Comparison of ENCODE assay signal across 9 cellular contexts in genomic region chr15:30985081-30985531, GRCh38. TPM values are rescaled to one million over a fixed set of nuclear protein-coding genes. Genes with fewer than 3 reads are reported as not detected.
A peak's percentile ranks its signal among the peaks of the same experiment; 100 is the strongest.
DNase-seq lines count a peak whose midpoint lies in the region; ATAC-seq and TF ChIP-seq lines count a peak whose summit lies in the region.
"Had no signal": no experiment of that assay in that cellular context is flagged by ENCODE, and none has a peak within 500 bp of the region (broad histone marks: within the 10 kb centered on the region; RNA-seq: fewer than 3 reads in every experiment).

No MANE protein-coding gene starts in this region.

- TF ChIP-seq CTCF in HFFc6 (IDR thresholded peaks at IDR 0.05) (no peak), BE2C (IDR thresholded peaks at IDR 0.05; ENCODE audit: low read depth, low read length) (no peak)

- no peaks in the 10 kb centered on the region for H3K9me3 ChIP-seq in BE2C
- H3K9me3 ChIP-seq: SJSA1 had no signal

- peak overlapping the region; percentile 52 for H3K4me3 Mint-ChIP-seq in HFFc6
- H3K4me3 Mint-ChIP-seq in dendritic cell treated with granulocyte-macrophage colony-stimulating factor and Interleukin-4, amounts not matched to agents 40 ng/mL and 50 ng/mL, for 4 days, result peak overlapping the region; percentile 61

- intact Hi-C loops in dendritic cell treated with granulocyte-macrophage colony-stimulating factor and Interleukin-4, amounts not matched to agents 40 ng/mL and 50 ng/mL, for 4 days (cut with micrococcal nuclease), result no loop called here

- H3K4me3 ChIP-seq in BE2C (ENCODE audit: low read depth, low read length), result no peak overlapping the region
- H3K4me3 ChIP-seq: SJSA1 had no signal

- H3K4me1 Mint-ChIP-seq in HFFc6 (ENCODE audit: low read depth), result peaks cover 57% of the 10 kb centered on the region
- H3K4me1 Mint-ChIP-seq in dendritic cell treated with granulocyte-macrophage colony-stimulating factor and Interleukin-4, amounts not matched to agents 40 ng/mL and 50 ng/mL, for 4 days (ENCODE audit: low read depth), result peaks cover 73% of the 10 kb centered on the region

- in situ Hi-C loops in ACHN (cut with HindIII; ENCODE audit: low pct_ligation_motif_present, low pct_unique_long_range_greater_than_20kb, low sequenced_read_pairs), result no loop called here

- no peaks in the 10 kb centered on the region for H3K27me3 Mint-ChIP-seq in HFFc6 (ENCODE audit: insufficient read depth)
- no peaks in the 10 kb centered on the region for H3K27me3 Mint-ChIP-seq in dendritic cell treated with granulocyte-macrophage colony-stimulating factor and Interleukin-4, amounts not matched to agents 40 ng/mL and 50 ng/mL, for 4 days

- H3K9me3 Mint-ChIP-seq in HFFc6, result no peaks in the 10 kb centered on the region
- no peaks in the 10 kb centered on the region for H3K9me3 Mint-ChIP-seq in dendritic cell treated with granulocyte-macrophage colony-stimulating factor and Interleukin-4, amounts not matched to agents 40 ng/mL and 50 ng/mL, for 4 days

- no peaks in the 10 kb centered on the region; the same call in 1 of the 2 replicates for H3K36me3 ChIP-seq in BE2C

- H3K27ac Mint-ChIP-seq in HFFc6, result peak overlapping the region; percentile 72
- H3K27ac Mint-ChIP-seq in dendritic cell treated with granulocyte-macrophage colony-stimulating factor and Interleukin-4, amounts not matched to agents 40 ng/mL and 50 ng/mL, for 4 days, result peak overlapping the region; percentile 83

- H3K4me1 ChIP-seq in BE2C, result peaks cover 8% of the 10 kb centered on the region

- no peaks in the 10 kb centered on the region for H3K27me3 ChIP-seq in BE2C
- H3K27me3 ChIP-seq: SJSA1 had no signal

- DNase-seq in ACHN (peak; percentile 32), HFFc6 (no peak), myocyte (ENCODE audit: low read depth) (peak; percentile 7), NCI-H446 (lab: John Stamatoyannopoulos, UW) (no peak), BE2C (no peak)
- DNase-seq in activated CD4-positive, alpha-beta T cell treated with anti-CD3 and anti-CD28 coated beads, Interleukin-2, amount 50 U/mL, for 4 hours, result no peak

- ATAC-seq in HG03460 (IDR thresholded peaks at IDR 0.05; ENCODE audit: unreplicated experiment), result no peak

- peaks cover 48% of the 10 kb centered on the region for H3K36me3 Mint-ChIP-seq in HFFc6 (ENCODE audit: low read depth)
- H3K36me3 Mint-ChIP-seq in dendritic cell treated with granulocyte-macrophage colony-stimulating factor and Interleukin-4, amounts not matched to agents 40 ng/mL and 50 ng/mL, for 4 days (ENCODE audit: low read depth), result peaks cover 96% of the 10 kb centered on the region

RNA-seq across cellular contexts. Expression of gene MTMR10, which starts 6.3 kb away (rescaled TPM):
- 10 to 100 TPM; 25.4 to 44.5 (median 41.5) TPM for total RNA-seq in HFFc6 (2021; fragmentation: NEBNext Ultra II Directional; extraction: Animal tissue kit (Norgen Biotek cat#: 25700))
- 15.2 and 17.5 TPM in 2 replicates for total RNA-seq in myocyte
- polyA plus RNA-seq in myocyte (2012), result 5.9 TPM
- polyA plus RNA-seq in BE2C (2012; ENCODE audit: insufficient read depth, insufficient read length, low read depth), result 13.1 TPM

Comparison
In these comparisons a context has a peak if more than half of its experiments do, and no peak if none do; other contexts are left out.
1. DNase-seq: peak in ACHN (single experiment) and myocyte (single experiment); none in HFFc6 (single experiment), NCI-H446 (0 of 2), BE2C (single experiment) and activated CD4-positive, alpha-beta T cell treated with anti-CD3 and anti-CD28 coated beads, Interleukin-2, amount 50 U/mL, for 4 hours (0 of 2).